35 cellular contexts compared by ENCODE assay signal in genomic region chr1:119794230-119794629, GRCh38. TPM values are rescaled to one million over a fixed set of nuclear protein-coding genes. Genes with fewer than 3 reads are reported as not detected.
"Had no signal": no experiment of that assay in that cellular context is flagged by ENCODE, and none has a peak within 500 bp of the region (broad histone marks: within the 10 kb centered on the region; RNA-seq: fewer than 3 reads in every experiment).

No MANE protein-coding gene starts in this region.

- H3K4me3 ChIP-seq: adrenal gland, body of pancreas, esophagus squamous epithelium had no signal

- ATAC-seq: activated CD4-positive, alpha-beta T cell treated with anti-CD3 and anti-CD28 coated beads for 36 hours; activated CD8-positive, alpha-beta memory T cell treated with anti-CD3 and anti-CD28 coated beads, Interleukin-2, amount 10 ng/mL, durations not matched to agents 7 days and 5 days; activated CD8-positive, alpha-beta T cell treated with anti-CD3 and anti-CD28 coated beads, Interleukin-2, amount 10 ng/mL, durations not matched to agents 7 days and 5 days; activated naive CD8-positive, alpha-beta T cell treated with anti-CD3 and anti-CD28 coated beads, Interleukin-2, amount 50 U/mL, for 24 hours; body of pancreas; effector memory CD8-positive, alpha-beta T cell had no signal

- H3K36me3 ChIP-seq: adrenal gland, esophagus squamous epithelium had no signal

- H3K27ac Mint-ChIP-seq: activated CD4-positive, alpha-beta memory T cell treated with anti-CD3 and anti-CD28 coated beads for 36 hours; activated CD4-positive, alpha-beta T cell treated with anti-CD3 and anti-CD28 coated beads for 36 hours; activated CD4-positive, alpha-beta T cell treated with anti-CD3 and anti-CD28 coated beads, Interleukin-2, amount 10 ng/mL, durations not matched to agents 24 days and 14 days; activated CD8-positive, alpha-beta memory T cell treated with anti-CD3 and anti-CD28 coated beads, Interleukin-2, amount 10 ng/mL, durations not matched to agents 7 days and 5 days; activated CD8-positive, alpha-beta T cell treated with anti-CD3 and anti-CD28 coated beads, Interleukin-2, amount 10 ng/mL, durations not matched to agents 7 days and 5 days; activated naive CD4-positive, alpha-beta T cell treated with anti-CD3 and anti-CD28 coated beads for 36 hours; activated naive CD4-positive, alpha-beta T cell treated with anti-CD3 and anti-CD28 coated beads, Interleukin-2, amount 50 U/mL, for 24 hours; activated naive CD8-positive, alpha-beta T cell treated with anti-CD3 and anti-CD28 coated beads for 36 hours; activated naive CD8-positive, alpha-beta T cell treated with anti-CD3 and anti-CD28 coated beads, Interleukin-2, amount 50 U/mL, for 24 hours; activated T-helper 1 cell treated with anti-CD3 and anti-CD28 coated beads, Interleukin-12 subunit alpha, Interleukin-12 subunit beta, Interleukin-2, Interleukin-4 antibody, amounts not matched to agents 30 ng/mL and 10 ng/mL and 1 ng/mL, durations not matched to agents 14 hours and 24 hours and 36 hours; activated T-helper 2 cell treated with anti-CD3 and anti-CD28 coated beads, Interferon-gamma antibody, Interleukin-2, Interleukin-4, amounts not matched to agents 10 μg/mL and 5 μg/mL and 100 μg/mL, durations not matched to agents 14 hours and 24 hours and 36 hours had no signal

- H3K27me3 ChIP-seq: adrenal gland, body of pancreas, esophagus squamous epithelium had no signal

- H3K4me3 Mint-ChIP-seq: activated CD4-positive, alpha-beta memory T cell treated with anti-CD3 and anti-CD28 coated beads for 36 hours; activated CD4-positive, alpha-beta T cell treated with anti-CD3 and anti-CD28 coated beads for 36 hours; activated CD4-positive, alpha-beta T cell treated with anti-CD3 and anti-CD28 coated beads, Interleukin-2, amount 10 ng/mL, durations not matched to agents 24 days and 14 days; activated CD8-positive, alpha-beta memory T cell treated with anti-CD3 and anti-CD28 coated beads, Interleukin-2, amount 10 ng/mL, durations not matched to agents 7 days and 5 days; activated CD8-positive, alpha-beta T cell treated with anti-CD3 and anti-CD28 coated beads, Interleukin-2, amount 10 ng/mL, durations not matched to agents 7 days and 5 days; activated naive CD4-positive, alpha-beta T cell treated with anti-CD3 and anti-CD28 coated beads for 36 hours; activated naive CD4-positive, alpha-beta T cell treated with anti-CD3 and anti-CD28 coated beads, Interleukin-2, amount 50 U/mL, for 24 hours; activated naive CD8-positive, alpha-beta T cell treated with anti-CD3 and anti-CD28 coated beads for 36 hours; activated naive CD8-positive, alpha-beta T cell treated with anti-CD3 and anti-CD28 coated beads, Interleukin-2, amount 50 U/mL, for 24 hours; activated T-helper 1 cell treated with anti-CD3 and anti-CD28 coated beads, Interleukin-12 subunit alpha, Interleukin-12 subunit beta, Interleukin-2, Interleukin-4 antibody, amounts not matched to agents 30 ng/mL and 10 ng/mL and 1 ng/mL, durations not matched to agents 14 hours and 24 hours and 36 hours; effector memory CD8-positive, alpha-beta T cell had no signal

- H3K36me3 Mint-ChIP-seq: activated CD4-positive, alpha-beta memory T cell treated with anti-CD3 and anti-CD28 coated beads for 36 hours; activated CD8-positive, alpha-beta memory T cell treated with anti-CD3 and anti-CD28 coated beads, Interleukin-2, amount 10 ng/mL, durations not matched to agents 7 days and 5 days; activated naive CD4-positive, alpha-beta T cell treated with anti-CD3 and anti-CD28 coated beads, Interleukin-2, amount 50 U/mL, for 24 hours; activated naive CD8-positive, alpha-beta T cell treated with anti-CD3 and anti-CD28 coated beads for 36 hours had no signal

- H3K9me3 Mint-ChIP-seq: activated CD4-positive, alpha-beta memory T cell treated with anti-CD3 and anti-CD28 coated beads for 36 hours; activated CD4-positive, alpha-beta T cell treated with anti-CD3 and anti-CD28 coated beads, Interleukin-2, amount 10 ng/mL, durations not matched to agents 24 days and 14 days; activated naive CD4-positive, alpha-beta T cell treated with anti-CD3 and anti-CD28 coated beads for 36 hours; activated naive CD4-positive, alpha-beta T cell treated with anti-CD3 and anti-CD28 coated beads, Interleukin-2, amount 50 U/mL, for 24 hours; activated naive CD8-positive, alpha-beta T cell treated with anti-CD3 and anti-CD28 coated beads for 36 hours; activated naive CD8-positive, alpha-beta T cell treated with anti-CD3 and anti-CD28 coated beads, Interleukin-2, amount 50 U/mL, for 24 hours; activated T-helper 1 cell treated with anti-CD3 and anti-CD28 coated beads, Interleukin-12 subunit alpha, Interleukin-12 subunit beta, Interleukin-2, Interleukin-4 antibody, amounts not matched to agents 30 ng/mL and 10 ng/mL and 1 ng/mL, durations not matched to agents 14 hours and 24 hours and 36 hours; activated T-helper 2 cell treated with anti-CD3 and anti-CD28 coated beads, Interferon-gamma antibody, Interleukin-2, Interleukin-4, amounts not matched to agents 10 μg/mL and 5 μg/mL and 100 μg/mL, durations not matched to agents 14 hours and 24 hours and 36 hours; effector memory CD8-positive, alpha-beta T cell had no signal

- H3K9me3 ChIP-seq: adrenal gland, body of pancreas, esophagus squamous epithelium had no signal

- H3K27ac ChIP-seq: adrenal gland had no signal

- H3K4me1 ChIP-seq: adrenal gland had no signal

- DNase-seq: activated CD4-positive, alpha-beta memory T cell treated with anti-CD3 and anti-CD28 coated beads for 36 hours; activated CD4-positive, alpha-beta T cell treated with anti-CD3 and anti-CD28 coated beads for 36 hours; activated CD4-positive, alpha-beta T cell treated with anti-CD3 and anti-CD28 coated beads, Interleukin-2, amount 10 ng/mL, durations not matched to agents 24 days and 14 days; activated CD4-positive, CD25-positive, alpha-beta regulatory T cell; activated CD4-positive, CD25-positive, alpha-beta regulatory T cell treated with anti-CD3 and anti-CD28 coated beads, Interleukin-2, amount 50 U/mL, for 72 hours; activated CD8-positive, alpha-beta memory T cell treated with anti-CD3 and anti-CD28 coated beads, Interleukin-2, amount 10 ng/mL, durations not matched to agents 7 days and 5 days; activated CD8-positive, alpha-beta memory T cell treated with anti-CD3 and anti-CD28 coated beads, Interleukin-2, amount 50 U/mL, for 4 hours; activated CD8-positive, alpha-beta T cell treated with anti-CD3 and anti-CD28 coated beads, Interleukin-2, amount 10 ng/mL, durations not matched to agents 7 days and 5 days; activated effector memory CD4-positive, alpha-beta T cell treated with anti-CD3 and anti-CD28 coated beads, Interleukin-2, amount 50 U/mL, for 16 hours; activated naive CD4-positive, alpha-beta T cell treated with anti-CD3 and anti-CD28 coated beads for 36 hours; activated naive CD8-positive, alpha-beta T cell treated with anti-CD3 and anti-CD28 coated beads for 36 hours; activated naive CD8-positive, alpha-beta T cell treated with anti-CD3 and anti-CD28 coated beads, Interleukin-2, amount 50 U/mL, for 24 hours; activated T-cell treated with anti-CD3 and anti-CD28 coated beads, Interleukin-2, amount 50 U/mL, for 1 hour; activated T-cell treated with anti-CD3 and anti-CD28 coated beads, Interleukin-2, amount 50 U/mL, for 48 hours; adrenal gland; amygdala; aorta; body of pancreas; caudate nucleus; cortex of kidney; dermis blood vessel endothelial cell; effector CD4-positive, alpha-beta T cell; effector memory CD8-positive, alpha-beta T cell; erythroblast; esophagus squamous epithelium; foreskin melanocyte; T-helper 2 cell had no signal

- H3K27me3 Mint-ChIP-seq: activated CD4-positive, alpha-beta memory T cell treated with anti-CD3 and anti-CD28 coated beads for 36 hours had no signal

RNA-seq across cellular contexts. Expression of gene REG4, which starts 17.0 kb away (rescaled TPM):
- total RNA-seq: activated CD4-positive, alpha-beta memory T cell treated with anti-CD3 and anti-CD28 coated beads for 36 hours; activated T-helper 2 cell treated with anti-CD3 and anti-CD28 coated beads, Interferon-gamma antibody, Interleukin-2, Interleukin-4, amounts not matched to agents 10 μg/mL and 5 μg/mL and 100 μg/mL, durations not matched to agents 14 hours and 24 hours and 36 hours; adrenal gland; aorta; chondrocyte; dermis blood vessel endothelial cell; esophagus squamous epithelium; fibroblast of lung; fibroblast of villous mesenchyme had no signal
- polyA plus RNA-seq: adrenal gland, fibroblast of lung had no signal

RNA-seq across cellular contexts. Expression of gene HMGCS2, which starts 25.5 kb away (rescaled TPM):
- total RNA-seq: activated CD4-positive, alpha-beta memory T cell treated with anti-CD3 and anti-CD28 coated beads for 36 hours; activated CD4-positive, alpha-beta T cell treated with anti-CD3 and anti-CD28 coated beads for 36 hours; activated CD4-positive, alpha-beta T cell treated with anti-CD3 and anti-CD28 coated beads, Interleukin-2, amount 10 ng/mL, durations not matched to agents 24 days and 14 days; activated CD8-positive, alpha-beta memory T cell treated with anti-CD3 and anti-CD28 coated beads for 36 hours; activated CD8-positive, alpha-beta memory T cell treated with anti-CD3 and anti-CD28 coated beads, Interleukin-2, amount 10 ng/mL, durations not matched to agents 7 days and 5 days; activated CD8-positive, alpha-beta T cell treated with anti-CD3 and anti-CD28 coated beads, Interleukin-2, amount 10 ng/mL, durations not matched to agents 7 days and 5 days; activated naive CD4-positive, alpha-beta T cell treated with anti-CD3 and anti-CD28 coated beads for 36 hours; activated naive CD8-positive, alpha-beta T cell treated with anti-CD3 and anti-CD28 coated beads for 36 hours; activated T-helper 1 cell treated with anti-CD3 and anti-CD28 coated beads, Interleukin-12 subunit alpha, Interleukin-12 subunit beta, Interleukin-2, Interleukin-4 antibody, amounts not matched to agents 30 ng/mL and 10 ng/mL and 1 ng/mL, durations not matched to agents 14 hours and 24 hours and 36 hours; activated T-helper 2 cell treated with anti-CD3 and anti-CD28 coated beads, Interferon-gamma antibody, Interleukin-2, Interleukin-4, amounts not matched to agents 10 μg/mL and 5 μg/mL and 100 μg/mL, durations not matched to agents 14 hours and 24 hours and 36 hours; aorta; chondrocyte; dermis blood vessel endothelial cell; fibroblast of lung; fibroblast of villous mesenchyme; T-helper 1 cell treated with Interleukin-12 subunit alpha and Interleukin-12 subunit beta and Interleukin-4 antibody, amounts not matched to agents 30 ng/mL and 1 ng/mL, for 36 hours had no signal
- polyA plus RNA-seq: fibroblast of lung had no signal
